Comparison of ENCODE assay signal across 15 cellular contexts in genomic region chr18:79410731-79411613, GRCh38.
"Had no signal": no experiment of that assay in that cellular context is flagged by ENCODE, and none has a peak within 500 bp of the region (broad histone marks: within the 10 kb centered on the region; RNA-seq: fewer than 3 reads in every experiment).

No MANE protein-coding gene starts in this region.

- H3K27me3 ChIP-seq: heart left ventricle had no signal

- H3K4me3 Mint-ChIP-seq: effector memory CD8-positive, alpha-beta T cell; memory B cell; nephron had no signal

- H3K27me3 Mint-ChIP-seq: effector memory CD8-positive, alpha-beta T cell; memory B cell; T-helper 17 cell had no signal

- H3K27ac Mint-ChIP-seq: effector memory CD8-positive, alpha-beta T cell; memory B cell; nephron; progenitor cell of endocrine pancreas; T-helper 17 cell had no signal

- H3K4me2 ChIP-seq: smooth muscle cell had no signal

- DNase-seq: activated CD4-positive, alpha-beta T cell treated with anti-CD3 and anti-CD28 coated beads for 4 hours; activated naive CD4-positive, alpha-beta T cell treated with Interleukin-2 at 50 U/mL for 16 hours; anterior cingulate cortex; cerebellar nuclear complex; effector memory CD8-positive, alpha-beta T cell; foreskin melanocyte; occipital lobe; T-helper 17 cell had no signal

- ATAC-seq: effector memory CD8-positive, alpha-beta T cell; T-helper 17 cell had no signal

- H3K27ac ChIP-seq: epithelial cell of prostate, heart left ventricle, thoracic aorta had no signal

- H3K9me3 ChIP-seq: heart left ventricle, thoracic aorta had no signal

- H3K4me3 ChIP-seq: heart left ventricle, smooth muscle cell, thoracic aorta had no signal

- H3K9me3 Mint-ChIP-seq: effector memory CD8-positive, alpha-beta T cell; memory B cell; nephron had no signal
